Comparison of ENCODE assay signal across 3 cellular contexts in the genomic region with DNA sequence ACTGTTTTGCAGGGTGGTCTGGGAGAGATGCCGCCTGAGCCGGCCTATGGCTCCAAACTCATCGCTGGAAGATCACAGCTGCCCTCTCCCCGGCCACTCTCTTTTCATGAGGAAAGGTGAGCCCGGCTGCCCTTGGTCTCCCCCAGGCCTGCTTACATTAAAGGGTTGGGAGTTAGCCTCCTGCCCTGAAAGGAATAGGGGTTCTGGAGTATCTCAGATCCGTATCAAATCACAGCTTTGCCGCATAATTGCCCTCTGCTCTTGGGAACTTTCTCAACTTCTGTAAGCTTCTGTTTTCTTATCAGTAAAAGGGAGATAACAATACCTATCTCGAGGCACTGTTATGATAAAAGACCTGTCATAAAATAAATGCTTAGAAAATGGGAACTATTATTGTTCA.
TF ChIP-seq lines count a peak whose summit lies in the region.

No MANE protein-coding gene starts in this region.

TF ChIP-seq in HEK293, 187 proteins besides CTCF, POLR2A, EP300 and RAD21 (continues in another document):
- TF ChIP-seq, protein P1, sequence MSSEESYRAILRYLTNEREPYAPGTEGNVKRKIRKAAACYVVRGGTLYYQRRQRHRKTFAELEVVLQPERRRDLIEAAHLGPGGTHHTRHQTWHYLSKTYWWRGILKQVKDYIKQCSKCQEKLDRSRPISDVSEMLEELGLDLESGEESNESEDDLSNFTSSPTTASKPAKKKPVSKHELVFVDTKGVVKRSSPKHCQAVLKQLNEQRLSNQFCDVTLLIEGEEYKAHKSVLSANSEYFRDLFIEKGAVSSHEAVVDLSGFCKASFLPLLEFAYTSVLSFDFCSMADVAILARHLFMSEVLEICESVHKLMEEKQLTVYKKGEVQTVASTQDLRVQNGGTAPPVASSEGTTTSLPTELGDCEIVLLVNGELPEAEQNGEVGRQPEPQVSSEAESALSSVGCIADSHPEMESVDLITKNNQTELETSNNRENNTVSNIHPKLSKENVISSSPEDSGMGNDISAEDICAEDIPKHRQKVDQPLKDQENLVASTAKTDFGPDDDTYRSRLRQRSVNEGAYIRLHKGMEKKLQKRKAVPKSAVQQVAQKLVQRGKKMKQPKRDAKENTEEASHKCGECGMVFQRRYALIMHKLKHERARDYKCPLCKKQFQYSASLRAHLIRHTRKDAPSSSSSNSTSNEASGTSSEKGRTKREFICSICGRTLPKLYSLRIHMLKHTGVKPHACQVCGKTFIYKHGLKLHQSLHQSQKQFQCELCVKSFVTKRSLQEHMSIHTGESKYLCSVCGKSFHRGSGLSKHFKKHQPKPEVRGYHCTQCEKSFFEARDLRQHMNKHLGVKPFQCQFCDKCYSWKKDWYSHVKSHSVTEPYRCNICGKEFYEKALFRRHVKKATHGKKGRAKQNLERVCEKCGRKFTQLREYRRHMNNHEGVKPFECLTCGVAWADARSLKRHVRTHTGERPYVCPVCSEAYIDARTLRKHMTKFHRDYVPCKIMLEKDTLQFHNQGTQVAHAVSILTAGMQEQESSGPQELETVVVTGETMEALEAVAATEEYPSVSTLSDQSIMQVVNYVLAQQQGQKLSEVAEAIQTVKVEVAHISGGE (tag by site-specific recombination; conservative IDR thresholded peaks at IDR 0.05; ENCODE audit: low read depth): no peak
- TF ChIP-seq ZNF561 (tag by site-specific recombination; IDR thresholded peaks at IDR 0.05; ENCODE audit: borderline replicate concordance) (no peak), OVOL3 (tag by site-specific recombination; IDR thresholded peaks at IDR 0.05) (no peak), ZNF404 (tag by site-specific recombination; IDR thresholded peaks at IDR 0.05) (no peak)
- TF ChIP-seq, protein P2, sequence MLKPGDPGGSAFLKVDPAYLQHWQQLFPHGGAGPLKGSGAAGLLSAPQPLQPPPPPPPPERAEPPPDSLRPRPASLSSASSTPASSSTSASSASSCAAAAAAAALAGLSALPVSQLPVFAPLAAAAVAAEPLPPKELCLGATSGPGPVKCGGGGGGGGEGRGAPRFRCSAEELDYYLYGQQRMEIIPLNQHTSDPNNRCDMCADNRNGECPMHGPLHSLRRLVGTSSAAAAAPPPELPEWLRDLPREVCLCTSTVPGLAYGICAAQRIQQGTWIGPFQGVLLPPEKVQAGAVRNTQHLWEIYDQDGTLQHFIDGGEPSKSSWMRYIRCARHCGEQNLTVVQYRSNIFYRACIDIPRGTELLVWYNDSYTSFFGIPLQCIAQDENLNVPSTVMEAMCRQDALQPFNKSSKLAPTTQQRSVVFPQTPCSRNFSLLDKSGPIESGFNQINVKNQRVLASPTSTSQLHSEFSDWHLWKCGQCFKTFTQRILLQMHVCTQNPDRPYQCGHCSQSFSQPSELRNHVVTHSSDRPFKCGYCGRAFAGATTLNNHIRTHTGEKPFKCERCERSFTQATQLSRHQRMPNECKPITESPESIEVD (tag by site-specific recombination; IDR thresholded peaks at IDR 0.05): 0 out of 2 replicates have a peak, but pooled peaks have one; percentile 20
- TF ChIP-seq, protein P3, sequence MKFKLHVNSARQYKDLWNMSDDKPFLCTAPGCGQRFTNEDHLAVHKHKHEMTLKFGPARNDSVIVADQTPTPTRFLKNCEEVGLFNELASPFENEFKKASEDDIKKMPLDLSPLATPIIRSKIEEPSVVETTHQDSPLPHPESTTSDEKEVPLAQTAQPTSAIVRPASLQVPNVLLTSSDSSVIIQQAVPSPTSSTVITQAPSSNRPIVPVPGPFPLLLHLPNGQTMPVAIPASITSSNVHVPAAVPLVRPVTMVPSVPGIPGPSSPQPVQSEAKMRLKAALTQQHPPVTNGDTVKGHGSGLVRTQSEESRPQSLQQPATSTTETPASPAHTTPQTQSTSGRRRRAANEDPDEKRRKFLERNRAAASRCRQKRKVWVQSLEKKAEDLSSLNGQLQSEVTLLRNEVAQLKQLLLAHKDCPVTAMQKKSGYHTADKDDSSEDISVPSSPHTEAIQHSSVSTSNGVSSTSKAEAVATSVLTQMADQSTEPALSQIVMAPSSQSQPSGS (tag by site-specific recombination; IDR thresholded peaks at IDR 0.05; ENCODE audit: low read depth): no peak

TF ChIP-seq in SK-N-SH, 30 proteins besides CTCF, POLR2A, EP300 and RAD21:
- TF ChIP-seq NRF1 (IDR thresholded peaks at IDR 0.05; ENCODE audit: low read depth, low read length) (no peak), FOXJ3 (CRISPR knock-in tag; IDR thresholded peaks at IDR 0.05) (peak; percentile 86; the same call in 1 of the 2 replicates), MXI1 (IDR thresholded peaks at IDR 0.05; ENCODE audit: low read depth, low read length) (0 out of 2 replicates have a peak, but pooled peaks have one; percentile 26), POLR2AphosphoS5 (IDR thresholded peaks at IDR 0.05; ENCODE audit: low read depth, low read length) (peak; percentile 53; the same call in 1 of the 2 replicates), TCF12 (IDR thresholded peaks at IDR 0.05) (peak; percentile 64), GATA2 (CRISPR knock-in tag; IDR thresholded peaks at IDR 0.05) (peak; percentile 100), RCOR1 (IDR thresholded peaks at IDR 0.05; ENCODE audit: low read length) (peak; percentile 100), JUND (IDR thresholded peaks at IDR 0.05) (no peak), CHD2 (IDR thresholded peaks at IDR 0.05; ENCODE audit: low read length, partially characterized antibody) (peak; percentile 76)
TF ChIP-seq in SK-N-SH: peak in this region for 7.

TF ChIP-seq in WTC11, 78 proteins besides CTCF, POLR2A, EP300 and RAD21:
- TF ChIP-seq, protein P4, sequence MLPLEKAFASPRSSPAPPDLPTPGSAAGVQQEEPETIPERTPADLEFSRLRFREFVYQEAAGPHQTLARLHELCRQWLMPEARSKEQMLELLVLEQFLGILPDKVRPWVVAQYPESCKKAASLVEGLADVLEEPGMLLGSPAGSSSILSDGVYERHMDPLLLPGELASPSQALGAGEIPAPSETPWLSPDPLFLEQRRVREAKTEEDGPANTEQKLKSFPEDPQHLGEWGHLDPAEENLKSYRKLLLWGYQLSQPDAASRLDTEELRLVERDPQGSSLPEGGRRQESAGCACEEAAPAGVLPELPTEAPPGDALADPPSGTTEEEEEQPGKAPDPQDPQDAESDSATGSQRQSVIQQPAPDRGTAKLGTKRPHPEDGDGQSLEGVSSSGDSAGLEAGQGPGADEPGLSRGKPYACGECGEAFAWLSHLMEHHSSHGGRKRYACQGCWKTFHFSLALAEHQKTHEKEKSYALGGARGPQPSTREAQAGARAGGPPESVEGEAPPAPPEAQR (CRISPR knock-in tag; IDR thresholded peaks at IDR 0.05): no peak
- TF ChIP-seq, protein P5, sequence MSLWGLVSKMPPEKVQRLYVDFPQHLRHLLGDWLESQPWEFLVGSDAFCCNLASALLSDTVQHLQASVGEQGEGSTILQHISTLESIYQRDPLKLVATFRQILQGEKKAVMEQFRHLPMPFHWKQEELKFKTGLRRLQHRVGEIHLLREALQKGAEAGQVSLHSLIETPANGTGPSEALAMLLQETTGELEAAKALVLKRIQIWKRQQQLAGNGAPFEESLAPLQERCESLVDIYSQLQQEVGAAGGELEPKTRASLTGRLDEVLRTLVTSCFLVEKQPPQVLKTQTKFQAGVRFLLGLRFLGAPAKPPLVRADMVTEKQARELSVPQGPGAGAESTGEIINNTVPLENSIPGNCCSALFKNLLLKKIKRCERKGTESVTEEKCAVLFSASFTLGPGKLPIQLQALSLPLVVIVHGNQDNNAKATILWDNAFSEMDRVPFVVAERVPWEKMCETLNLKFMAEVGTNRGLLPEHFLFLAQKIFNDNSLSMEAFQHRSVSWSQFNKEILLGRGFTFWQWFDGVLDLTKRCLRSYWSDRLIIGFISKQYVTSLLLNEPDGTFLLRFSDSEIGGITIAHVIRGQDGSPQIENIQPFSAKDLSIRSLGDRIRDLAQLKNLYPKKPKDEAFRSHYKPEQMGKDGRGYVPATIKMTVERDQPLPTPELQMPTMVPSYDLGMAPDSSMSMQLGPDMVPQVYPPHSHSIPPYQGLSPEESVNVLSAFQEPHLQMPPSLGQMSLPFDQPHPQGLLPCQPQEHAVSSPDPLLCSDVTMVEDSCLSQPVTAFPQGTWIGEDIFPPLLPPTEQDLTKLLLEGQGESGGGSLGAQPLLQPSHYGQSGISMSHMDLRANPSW (CRISPR knock-in tag; conservative IDR thresholded peaks at IDR 0.05; ENCODE audit: low read depth): no peak
- TF ChIP-seq, protein P6, sequence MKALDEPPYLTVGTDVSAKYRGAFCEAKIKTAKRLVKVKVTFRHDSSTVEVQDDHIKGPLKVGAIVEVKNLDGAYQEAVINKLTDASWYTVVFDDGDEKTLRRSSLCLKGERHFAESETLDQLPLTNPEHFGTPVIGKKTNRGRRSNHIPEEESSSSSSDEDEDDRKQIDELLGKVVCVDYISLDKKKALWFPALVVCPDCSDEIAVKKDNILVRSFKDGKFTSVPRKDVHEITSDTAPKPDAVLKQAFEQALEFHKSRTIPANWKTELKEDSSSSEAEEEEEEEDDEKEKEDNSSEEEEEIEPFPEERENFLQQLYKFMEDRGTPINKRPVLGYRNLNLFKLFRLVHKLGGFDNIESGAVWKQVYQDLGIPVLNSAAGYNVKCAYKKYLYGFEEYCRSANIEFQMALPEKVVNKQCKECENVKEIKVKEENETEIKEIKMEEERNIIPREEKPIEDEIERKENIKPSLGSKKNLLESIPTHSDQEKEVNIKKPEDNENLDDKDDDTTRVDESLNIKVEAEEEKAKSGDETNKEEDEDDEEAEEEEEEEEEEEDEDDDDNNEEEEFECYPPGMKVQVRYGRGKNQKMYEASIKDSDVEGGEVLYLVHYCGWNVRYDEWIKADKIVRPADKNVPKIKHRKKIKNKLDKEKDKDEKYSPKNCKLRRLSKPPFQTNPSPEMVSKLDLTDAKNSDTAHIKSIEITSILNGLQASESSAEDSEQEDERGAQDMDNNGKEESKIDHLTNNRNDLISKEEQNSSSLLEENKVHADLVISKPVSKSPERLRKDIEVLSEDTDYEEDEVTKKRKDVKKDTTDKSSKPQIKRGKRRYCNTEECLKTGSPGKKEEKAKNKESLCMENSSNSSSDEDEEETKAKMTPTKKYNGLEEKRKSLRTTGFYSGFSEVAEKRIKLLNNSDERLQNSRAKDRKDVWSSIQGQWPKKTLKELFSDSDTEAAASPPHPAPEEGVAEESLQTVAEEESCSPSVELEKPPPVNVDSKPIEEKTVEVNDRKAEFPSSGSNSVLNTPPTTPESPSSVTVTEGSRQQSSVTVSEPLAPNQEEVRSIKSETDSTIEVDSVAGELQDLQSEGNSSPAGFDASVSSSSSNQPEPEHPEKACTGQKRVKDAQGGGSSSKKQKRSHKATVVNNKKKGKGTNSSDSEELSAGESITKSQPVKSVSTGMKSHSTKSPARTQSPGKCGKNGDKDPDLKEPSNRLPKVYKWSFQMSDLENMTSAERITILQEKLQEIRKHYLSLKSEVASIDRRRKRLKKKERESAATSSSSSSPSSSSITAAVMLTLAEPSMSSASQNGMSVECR (CRISPR knock-in tag; IDR thresholded peaks at IDR 0.05; ENCODE audit: borderline replicate concordance): no peak
- no peak for TF ChIP-seq ATF1 (CRISPR knock-in tag; IDR thresholded peaks at IDR 0.05)
- TF ChIP-seq, protein P7, sequence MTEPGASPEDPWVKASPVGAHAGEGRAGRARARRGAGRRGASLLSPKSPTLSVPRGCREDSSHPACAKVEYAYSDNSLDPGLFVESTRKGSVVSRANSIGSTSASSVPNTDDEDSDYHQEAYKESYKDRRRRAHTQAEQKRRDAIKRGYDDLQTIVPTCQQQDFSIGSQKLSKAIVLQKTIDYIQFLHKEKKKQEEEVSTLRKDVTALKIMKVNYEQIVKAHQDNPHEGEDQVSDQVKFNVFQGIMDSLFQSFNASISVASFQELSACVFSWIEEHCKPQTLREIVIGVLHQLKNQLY (CRISPR knock-in tag; IDR thresholded peaks at IDR 0.05): no peak
- no peak for TF ChIP-seq RORB (CRISPR knock-in tag; IDR thresholded peaks at IDR 0.05)
- TF ChIP-seq ZNF232 (CRISPR knock-in tag; IDR thresholded peaks at IDR 0.05): no peak
- no peak for TF ChIP-seq GABPB1 (CRISPR knock-in tag; IDR thresholded peaks at IDR 0.05)
- no peak for TF ChIP-seq FOXK1 (CRISPR knock-in tag; IDR thresholded peaks at IDR 0.05)
- TF ChIP-seq, protein P8, sequence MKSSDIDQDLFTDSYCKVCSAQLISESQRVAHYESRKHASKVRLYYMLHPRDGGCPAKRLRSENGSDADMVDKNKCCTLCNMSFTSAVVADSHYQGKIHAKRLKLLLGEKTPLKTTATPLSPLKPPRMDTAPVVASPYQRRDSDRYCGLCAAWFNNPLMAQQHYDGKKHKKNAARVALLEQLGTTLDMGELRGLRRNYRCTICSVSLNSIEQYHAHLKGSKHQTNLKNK (CRISPR knock-in tag; IDR thresholded peaks at IDR 0.05): no peak
- no peak for TF ChIP-seq ZNF671 (CRISPR knock-in tag; IDR thresholded peaks at IDR 0.05)
- TF ChIP-seq ZNF138 (CRISPR knock-in tag; conservative IDR thresholded peaks at IDR 0.05): no peak
- TF ChIP-seq, protein P9, sequence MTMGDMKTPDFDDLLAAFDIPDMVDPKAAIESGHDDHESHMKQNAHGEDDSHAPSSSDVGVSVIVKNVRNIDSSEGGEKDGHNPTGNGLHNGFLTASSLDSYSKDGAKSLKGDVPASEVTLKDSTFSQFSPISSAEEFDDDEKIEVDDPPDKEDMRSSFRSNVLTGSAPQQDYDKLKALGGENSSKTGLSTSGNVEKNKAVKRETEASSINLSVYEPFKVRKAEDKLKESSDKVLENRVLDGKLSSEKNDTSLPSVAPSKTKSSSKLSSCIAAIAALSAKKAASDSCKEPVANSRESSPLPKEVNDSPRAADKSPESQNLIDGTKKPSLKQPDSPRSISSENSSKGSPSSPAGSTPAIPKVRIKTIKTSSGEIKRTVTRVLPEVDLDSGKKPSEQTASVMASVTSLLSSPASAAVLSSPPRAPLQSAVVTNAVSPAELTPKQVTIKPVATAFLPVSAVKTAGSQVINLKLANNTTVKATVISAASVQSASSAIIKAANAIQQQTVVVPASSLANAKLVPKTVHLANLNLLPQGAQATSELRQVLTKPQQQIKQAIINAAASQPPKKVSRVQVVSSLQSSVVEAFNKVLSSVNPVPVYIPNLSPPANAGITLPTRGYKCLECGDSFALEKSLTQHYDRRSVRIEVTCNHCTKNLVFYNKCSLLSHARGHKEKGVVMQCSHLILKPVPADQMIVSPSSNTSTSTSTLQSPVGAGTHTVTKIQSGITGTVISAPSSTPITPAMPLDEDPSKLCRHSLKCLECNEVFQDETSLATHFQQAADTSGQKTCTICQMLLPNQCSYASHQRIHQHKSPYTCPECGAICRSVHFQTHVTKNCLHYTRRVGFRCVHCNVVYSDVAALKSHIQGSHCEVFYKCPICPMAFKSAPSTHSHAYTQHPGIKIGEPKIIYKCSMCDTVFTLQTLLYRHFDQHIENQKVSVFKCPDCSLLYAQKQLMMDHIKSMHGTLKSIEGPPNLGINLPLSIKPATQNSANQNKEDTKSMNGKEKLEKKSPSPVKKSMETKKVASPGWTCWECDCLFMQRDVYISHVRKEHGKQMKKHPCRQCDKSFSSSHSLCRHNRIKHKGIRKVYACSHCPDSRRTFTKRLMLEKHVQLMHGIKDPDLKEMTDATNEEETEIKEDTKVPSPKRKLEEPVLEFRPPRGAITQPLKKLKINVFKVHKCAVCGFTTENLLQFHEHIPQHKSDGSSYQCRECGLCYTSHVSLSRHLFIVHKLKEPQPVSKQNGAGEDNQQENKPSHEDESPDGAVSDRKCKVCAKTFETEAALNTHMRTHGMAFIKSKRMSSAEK (CRISPR knock-in tag; IDR thresholded peaks at IDR 0.05; ENCODE audit: borderline replicate concordance): no peak
- no peak for TF ChIP-seq ZNF263 (CRISPR knock-in tag; IDR thresholded peaks at IDR 0.05; ENCODE audit: low read depth)
- TF ChIP-seq FOXP1 (CRISPR knock-in tag; IDR thresholded peaks at IDR 0.05; ENCODE audit: borderline replicate concordance): no peak
- TF ChIP-seq, protein P10, sequence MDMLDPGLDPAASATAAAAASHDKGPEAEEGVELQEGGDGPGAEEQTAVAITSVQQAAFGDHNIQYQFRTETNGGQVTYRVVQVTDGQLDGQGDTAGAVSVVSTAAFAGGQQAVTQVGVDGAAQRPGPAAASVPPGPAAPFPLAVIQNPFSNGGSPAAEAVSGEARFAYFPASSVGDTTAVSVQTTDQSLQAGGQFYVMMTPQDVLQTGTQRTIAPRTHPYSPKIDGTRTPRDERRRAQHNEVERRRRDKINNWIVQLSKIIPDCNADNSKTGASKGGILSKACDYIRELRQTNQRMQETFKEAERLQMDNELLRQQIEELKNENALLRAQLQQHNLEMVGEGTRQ (CRISPR knock-in tag; IDR thresholded peaks at IDR 0.05): no peak
